ENCODE assay signal across 8 cellular contexts in genomic region chr19:41225238-41226052, GRCh38. TPM values are rescaled to one million over a fixed set of nuclear protein-coding genes. Genes with fewer than 3 reads are reported as not detected.
DNase-seq lines count a peak whose midpoint lies in the region; ATAC-seq lines count a peak whose summit lies in the region.

No MANE protein-coding gene starts in this region.

- H3K4me1 Mint-ChIP-seq in T-helper 2 cell treated with Interferon-gamma antibody and Interleukin-4, amounts not matched to agents 5 μg/mL and 100 μg/mL, for 36 hours (ENCODE audit: low read depth): peaks cover 11% of the 10 kb centered on the region
- peaks cover 11% of the 10 kb centered on the region for H3K4me1 Mint-ChIP-seq in central memory CD8-positive, alpha-beta T cell

- H3K27me3 Mint-ChIP-seq in T-helper 2 cell treated with Interferon-gamma antibody and Interleukin-4, amounts not matched to agents 5 μg/mL and 100 μg/mL, for 36 hours (ENCODE audit: low read depth): peaks cover 20% of the 10 kb centered on the region
- H3K27me3 Mint-ChIP-seq in central memory CD8-positive, alpha-beta T cell: peaks cover 33% of the 10 kb centered on the region

- peak overlapping the region; percentile 78 for H3K4me3 Mint-ChIP-seq in T-helper 2 cell treated with Interferon-gamma antibody and Interleukin-4, amounts not matched to agents 5 μg/mL and 100 μg/mL, for 36 hours
- peak overlapping the region; percentile 70 for H3K4me3 Mint-ChIP-seq in central memory CD8-positive, alpha-beta T cell

- peak overlapping the region; percentile 74 for H3K27ac Mint-ChIP-seq in T-helper 2 cell treated with Interferon-gamma antibody and Interleukin-4, amounts not matched to agents 5 μg/mL and 100 μg/mL, for 36 hours
- no peak overlapping the region for H3K27ac Mint-ChIP-seq in central memory CD8-positive, alpha-beta T cell (ENCODE audit: low read depth)

- no peaks in the 10 kb centered on the region for H3K9me3 Mint-ChIP-seq in T-helper 2 cell treated with Interferon-gamma antibody and Interleukin-4, amounts not matched to agents 5 μg/mL and 100 μg/mL, for 36 hours
- no peaks in the 10 kb centered on the region for H3K9me3 Mint-ChIP-seq in central memory CD8-positive, alpha-beta T cell

- DNase-seq in GM03348 (ENCODE audit: low spot score) (peak; percentile 94), left lobe of liver (ENCODE audit: low spot score) (no peak), NCI-H524 (lab: John Stamatoyannopoulos, UW) (no peak), NK-92 (lab: John Stamatoyannopoulos, UW; ENCODE audit: unreplicated experiment) (no peak), putamen (ENCODE audit: low spot score) (no peak)
- peak; percentile 67 for DNase-seq in T-helper 2 cell treated with Interferon-gamma antibody and Interleukin-4, amounts not matched to agents 5 μg/mL and 100 μg/mL, for 36 hours (ENCODE audit: low spot score)
- no peak for DNase-seq in central memory CD8-positive, alpha-beta T cell (ENCODE audit: low spot score in 2 of 2)
- peak; percentile 71 for DNase-seq in stimulated activated CD4-positive, alpha-beta T cell treated with anti-CD3 and anti-CD28 coated beads, Interleukin-4, amount 100 ng/mL, for 24 hours

- H3K36me3 Mint-ChIP-seq in T-helper 2 cell treated with Interferon-gamma antibody and Interleukin-4, amounts not matched to agents 5 μg/mL and 100 μg/mL, for 36 hours (ENCODE audit: low read depth): no peaks in the 10 kb centered on the region
- peaks cover 4% of the 10 kb centered on the region for H3K36me3 Mint-ChIP-seq in central memory CD8-positive, alpha-beta T cell (ENCODE audit: insufficient read depth)

- ATAC-seq in central memory CD8-positive, alpha-beta T cell (replicated peaks; ENCODE audit: extremely low read depth, poor library complexity, severe bottlenecking): peak; percentile 31
- peak; percentile 3 for ATAC-seq in left lobe of liver

RNA-seq across cellular contexts. Expression of gene AXL, which starts 6.4 kb away (rescaled TPM):
- 10.1 TPM for total RNA-seq in left lobe of liver

RNA-seq across cellular contexts. Expression of gene CYP2S1, which starts 32.4 kb away (rescaled TPM):
- total RNA-seq in left lobe of liver: 2.1 TPM

RNA-seq across cellular contexts. Expression of gene HNRNPUL1, which starts 38.7 kb away (rescaled TPM):
- 62.4 TPM for total RNA-seq in left lobe of liver

Comparison
In these comparisons a context has a peak if more than half of its experiments do, and no peak if none do; other contexts are left out.
1. DNase-seq: peak in GM03348 (single experiment), T-helper 2 cell treated with Interferon-gamma antibody and Interleukin-4, amounts not matched to agents 5 μg/mL and 100 μg/mL, for 36 hours (single experiment) and stimulated activated CD4-positive, alpha-beta T cell treated with anti-CD3 and anti-CD28 coated beads, Interleukin-4, amount 100 ng/mL, for 24 hours (single experiment); none in central memory CD8-positive, alpha-beta T cell (0 of 2), left lobe of liver (single experiment), NCI-H524 (0 of 2), NK-92 (single experiment) and putamen (single experiment).